In the genomic region with DNA sequence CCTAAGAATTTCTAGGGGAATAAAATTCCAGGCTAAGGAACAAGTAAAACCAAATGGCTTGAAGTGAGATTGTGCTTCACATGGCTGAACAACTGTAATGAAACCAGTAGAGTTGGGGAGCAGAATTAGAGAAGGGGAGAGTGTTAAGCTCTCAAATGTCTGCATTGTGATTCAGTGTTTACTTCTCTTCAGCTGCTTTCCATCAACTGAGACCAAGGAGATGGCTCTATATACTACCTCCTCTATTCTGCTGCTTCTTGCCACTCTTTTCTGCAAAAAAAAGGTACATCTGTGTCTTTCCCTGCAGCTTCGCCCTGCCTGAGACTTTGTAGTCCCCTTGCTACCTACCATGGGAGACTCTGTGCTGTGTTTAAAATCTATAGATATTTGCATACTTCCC, we compare ENCODE assay signal across 20 cellular contexts.
A peak's percentile ranks its signal among the peaks of the same experiment; 100 is the strongest.
DNase-seq lines count a peak whose midpoint lies in the region; ATAC-seq and TF ChIP-seq lines count a peak whose summit lies in the region.
"Had no signal": no experiment of that assay in that cellular context is flagged by ENCODE, and none has a peak within 500 bp of the region (broad histone marks: within the 10 kb centered on the region; RNA-seq: fewer than 3 reads in every experiment).

No MANE protein-coding gene starts in this region.

- H3K4me1 Mint-ChIP-seq in GM23338 (peaks cover 15% of the 10 kb centered on the region), WTC11 (peaks cover 23% of the 10 kb centered on the region)
- H3K4me1 Mint-ChIP-seq: CD4-positive, CD25-positive, alpha-beta regulatory T cell had no signal

- H3K9me3 Mint-ChIP-seq in GM23338 (no peaks in the 10 kb centered on the region), WTC11 (no peaks in the 10 kb centered on the region)

- H3K27me3 ChIP-seq in GM23338 (ENCODE audit: insufficient read depth) (no peaks in the 10 kb centered on the region), neutrophil (no peaks in the 10 kb centered on the region), testis (no peaks in the 10 kb centered on the region)
- H3K27me3 ChIP-seq: BE2C had no signal

- peak overlapping the region; percentile 72 for H3K27ac ChIP-seq in GM23338 (ENCODE audit: low read depth)
- peak overlapping the region; percentile 3 for H3K27ac ChIP-seq in neutrophil
- H3K27ac ChIP-seq in testis: no peak overlapping the region

- H3K36me3 ChIP-seq in GM23338 (ENCODE audit: insufficient read depth) (no peaks in the 10 kb centered on the region), neutrophil (peaks cover 27% of the 10 kb centered on the region), testis (ENCODE audit: low read depth, missing control alignments) (no peaks in the 10 kb centered on the region)
- H3K36me3 ChIP-seq: BE2C had no signal

- H3K9me3 ChIP-seq in neutrophil (no peaks in the 10 kb centered on the region), testis (no peaks in the 10 kb centered on the region)
- H3K9me3 ChIP-seq: BE2C had no signal

- DNase-seq in GM23338 (ENCODE audit: low spot score) (peak; percentile 29), WTC11 (ENCODE audit: low spot score) (no peak), fibroblast of peridontal ligament (ENCODE audit: extremely low read depth) (peak; percentile 35), testis (no peak), cerebellar nuclear complex (lab: John Stamatoyannopoulos, UW) (no peak), NCI-H510A (lab: John Stamatoyannopoulos, UW) (no peak)
- DNase-seq: BE2C; CD4-positive, CD25-positive, alpha-beta regulatory T cell; COR-L47; DMS153; GF-D8; GOT3; NCI-H1417; NCI-H187 treated with DMSO at 0.1 percent for 48 hours; NCI-H2227 treated with DMSO at 0.1 percent for 48 hours; NCI-H524; NCI-H82; SIG-M5 had no signal

- H3K36me3 Mint-ChIP-seq in GM23338 (ENCODE audit: low read depth) (no peaks in the 10 kb centered on the region; the same call in 2 of the 3 replicates), WTC11 (no peaks in the 10 kb centered on the region)
- H3K36me3 Mint-ChIP-seq: CD4-positive, CD25-positive, alpha-beta regulatory T cell had no signal

- 0 out of 2 replicates have a peak, but pooled peaks cover 3% of the 10 kb centered on the region for H3F3A ChIP-seq in GM23338 (replicated peaks; ENCODE audit: low read depth)

- ATAC-seq in GM23338 (peak; percentile 70), WTC11 (peak; percentile 73), GM19397 (IDR thresholded peaks at IDR 0.05; ENCODE audit: unreplicated experiment) (no peak)

- H3K4me2 ChIP-seq in GM23338: 0 out of 2 replicates have a peak overlapping the region, but pooled peaks have one; percentile 28

- CTCF ChIA-PET in WTC11 (lab: Charles Lee): interaction anchor here (0.6 kb wide), 1 partner anchor 423 kb away, joined by 4 read pairs; no protein-coding TSS in a partner anchor

- intact Hi-C loops in testis (cut with DNase I; ENCODE audit: low total_unique reads): no loop called here

- peaks cover 2% of the 10 kb centered on the region for H3K27me3 Mint-ChIP-seq in GM23338 (ENCODE audit: insufficient read depth, low read depth, poor library complexity)
- H3K27me3 Mint-ChIP-seq in WTC11 (ENCODE audit: low read depth): no peaks in the 10 kb centered on the region
- H3K27me3 Mint-ChIP-seq: CD4-positive, CD25-positive, alpha-beta regulatory T cell had no signal

- 0 out of 2 replicates have a peak, but pooled peaks cover 3% of the 10 kb centered on the region for H4K20me1 ChIP-seq in GM23338 (replicated peaks; ENCODE audit: insufficient read depth)

- no peaks in the 10 kb centered on the region for H3K9me2 ChIP-seq in GM23338 (ENCODE audit: insufficient read depth)

- H3K4me1 ChIP-seq in GM23338 (ENCODE audit: insufficient read depth): peaks cover 31% of the 10 kb centered on the region
- H3K4me1 ChIP-seq in neutrophil (ENCODE audit: control insufficient read depth in 1 of 2, insufficient read depth in 1 of 2, low read depth in 1 of 2, low read length in 1 of 2): no peaks in the 10 kb centered on the region
- H3K4me1 ChIP-seq in testis: no peaks in the 10 kb centered on the region
- H3K4me1 ChIP-seq: BE2C had no signal

- 92% methylated on average over 1 of the region's 1 CpG for WGBS in testis, 2 donors

- peaks cover 4% of the 10 kb centered on the region for H3K79me2 ChIP-seq in GM23338 (replicated peaks; ENCODE audit: insufficient read depth)

- TF ChIP-seq CTCF in GM23338 (conservative IDR thresholded peaks at IDR 0.05; ENCODE audit: low read depth in 2 of 2) (no peak), WTC11 (IDR thresholded peaks at IDR 0.05) (no peak), neutrophil (IDR thresholded peaks at IDR 0.05) (no peak), testis (IDR thresholded peaks at IDR 0.05) (no peak)

- no peak for TF ChIP-seq POLR2A in testis (IDR thresholded peaks at IDR 0.05)

- POLR2A ChIA-PET in WTC11 (lab: Charles Lee): no interaction called here

- H3K4me3 ChIP-seq in GM23338 (no peak overlapping the region), neutrophil (ENCODE audit: low read depth in 1 of 2, low read length in 1 of 2) (no peak overlapping the region), testis (no peak overlapping the region)

- H3K27ac Mint-ChIP-seq in GM23338 (peak overlapping the region; percentile 76), WTC11 (peak overlapping the region; percentile 90)
- H3K27ac Mint-ChIP-seq: CD4-positive, CD25-positive, alpha-beta regulatory T cell had no signal

- H2AFZ ChIP-seq in GM23338: no peak overlapping the region

- no peak overlapping the region for H3K4me3 Mint-ChIP-seq in GM23338
- no peak overlapping the region for H3K4me3 Mint-ChIP-seq in WTC11
- H3K4me3 Mint-ChIP-seq: CD4-positive, CD25-positive, alpha-beta regulatory T cell had no signal

TF ChIP-seq in GM23338, 12 proteins besides CTCF, POLR2A, EP300 and RAD21 (continues in another document):
- TF ChIP-seq EZH2 (IDR thresholded peaks at IDR 0.05; ENCODE audit: low read depth, unreplicated experiment): no peak
- TF ChIP-seq EZH2phosphoT487 (IDR thresholded peaks at IDR 0.05; ENCODE audit: unreplicated experiment): no peak
- TF ChIP-seq CREB1 (CRISPR knock-in tag; IDR thresholded peaks at IDR 0.05; ENCODE audit: low read depth): no peak
- no peak for TF ChIP-seq POLR2AphosphoS5 (IDR thresholded peaks at IDR 0.05; ENCODE audit: low read depth)
- no peak for TF ChIP-seq ZNF114 (CRISPR knock-in tag; IDR thresholded peaks at IDR 0.05)

TF ChIP-seq in WTC11, 78 proteins besides CTCF, POLR2A, EP300 and RAD21:
- TF ChIP-seq FOXK1 (CRISPR knock-in tag; IDR thresholded peaks at IDR 0.05): no peak
- TF ChIP-seq ETV6 (CRISPR knock-in tag; IDR thresholded peaks at IDR 0.05): no peak
- TF ChIP-seq, protein P1, sequence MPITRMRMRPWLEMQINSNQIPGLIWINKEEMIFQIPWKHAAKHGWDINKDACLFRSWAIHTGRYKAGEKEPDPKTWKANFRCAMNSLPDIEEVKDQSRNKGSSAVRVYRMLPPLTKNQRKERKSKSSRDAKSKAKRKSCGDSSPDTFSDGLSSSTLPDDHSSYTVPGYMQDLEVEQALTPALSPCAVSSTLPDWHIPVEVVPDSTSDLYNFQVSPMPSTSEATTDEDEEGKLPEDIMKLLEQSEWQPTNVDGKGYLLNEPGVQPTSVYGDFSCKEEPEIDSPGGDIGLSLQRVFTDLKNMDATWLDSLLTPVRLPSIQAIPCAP (CRISPR knock-in tag; IDR thresholded peaks at IDR 0.05): no peak
- TF ChIP-seq MXD4 (CRISPR knock-in tag; IDR thresholded peaks at IDR 0.05; ENCODE audit: borderline replicate concordance): no peak
- TF ChIP-seq FOXJ3 (CRISPR knock-in tag; IDR thresholded peaks at IDR 0.05; ENCODE audit: borderline replicate concordance): no peak
- TF ChIP-seq, protein P2, sequence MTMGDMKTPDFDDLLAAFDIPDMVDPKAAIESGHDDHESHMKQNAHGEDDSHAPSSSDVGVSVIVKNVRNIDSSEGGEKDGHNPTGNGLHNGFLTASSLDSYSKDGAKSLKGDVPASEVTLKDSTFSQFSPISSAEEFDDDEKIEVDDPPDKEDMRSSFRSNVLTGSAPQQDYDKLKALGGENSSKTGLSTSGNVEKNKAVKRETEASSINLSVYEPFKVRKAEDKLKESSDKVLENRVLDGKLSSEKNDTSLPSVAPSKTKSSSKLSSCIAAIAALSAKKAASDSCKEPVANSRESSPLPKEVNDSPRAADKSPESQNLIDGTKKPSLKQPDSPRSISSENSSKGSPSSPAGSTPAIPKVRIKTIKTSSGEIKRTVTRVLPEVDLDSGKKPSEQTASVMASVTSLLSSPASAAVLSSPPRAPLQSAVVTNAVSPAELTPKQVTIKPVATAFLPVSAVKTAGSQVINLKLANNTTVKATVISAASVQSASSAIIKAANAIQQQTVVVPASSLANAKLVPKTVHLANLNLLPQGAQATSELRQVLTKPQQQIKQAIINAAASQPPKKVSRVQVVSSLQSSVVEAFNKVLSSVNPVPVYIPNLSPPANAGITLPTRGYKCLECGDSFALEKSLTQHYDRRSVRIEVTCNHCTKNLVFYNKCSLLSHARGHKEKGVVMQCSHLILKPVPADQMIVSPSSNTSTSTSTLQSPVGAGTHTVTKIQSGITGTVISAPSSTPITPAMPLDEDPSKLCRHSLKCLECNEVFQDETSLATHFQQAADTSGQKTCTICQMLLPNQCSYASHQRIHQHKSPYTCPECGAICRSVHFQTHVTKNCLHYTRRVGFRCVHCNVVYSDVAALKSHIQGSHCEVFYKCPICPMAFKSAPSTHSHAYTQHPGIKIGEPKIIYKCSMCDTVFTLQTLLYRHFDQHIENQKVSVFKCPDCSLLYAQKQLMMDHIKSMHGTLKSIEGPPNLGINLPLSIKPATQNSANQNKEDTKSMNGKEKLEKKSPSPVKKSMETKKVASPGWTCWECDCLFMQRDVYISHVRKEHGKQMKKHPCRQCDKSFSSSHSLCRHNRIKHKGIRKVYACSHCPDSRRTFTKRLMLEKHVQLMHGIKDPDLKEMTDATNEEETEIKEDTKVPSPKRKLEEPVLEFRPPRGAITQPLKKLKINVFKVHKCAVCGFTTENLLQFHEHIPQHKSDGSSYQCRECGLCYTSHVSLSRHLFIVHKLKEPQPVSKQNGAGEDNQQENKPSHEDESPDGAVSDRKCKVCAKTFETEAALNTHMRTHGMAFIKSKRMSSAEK (CRISPR knock-in tag; IDR thresholded peaks at IDR 0.05; ENCODE audit: borderline replicate concordance): no peak

Comparison
In these comparisons a context has a peak if more than half of its experiments do, and no peak if none do; other contexts are left out.
1. DNase-seq: peak in GM23338 (single experiment) and fibroblast of peridontal ligament (single experiment); none in WTC11 (single experiment), testis (single experiment), cerebellar nuclear complex (0 of 2) and NCI-H510A (single experiment).
2. H3K27ac ChIP-seq: peak in GM23338 (single experiment) and neutrophil (single experiment); none in testis (0 of 2).